10 cellular contexts compared by ENCODE assay signal in the genomic region with DNA sequence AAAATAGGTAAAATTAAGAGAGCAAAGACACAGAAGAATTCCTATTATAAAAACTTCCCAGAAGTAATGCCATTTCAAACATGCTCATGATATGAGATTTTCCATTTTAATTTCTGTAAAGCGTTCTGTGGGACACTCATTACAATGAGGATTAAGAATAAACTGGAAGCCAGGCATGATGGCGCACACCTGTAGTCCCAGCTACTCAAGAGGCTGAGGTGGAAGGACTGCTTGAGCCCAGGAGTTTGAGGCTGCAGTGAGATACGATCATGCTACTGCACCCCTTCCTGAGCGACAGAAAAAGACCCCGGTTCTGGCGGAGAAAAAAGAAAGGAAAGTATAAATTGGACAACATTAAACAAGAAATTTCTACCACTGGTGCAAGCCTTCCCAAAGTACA. TPM values are rescaled to one million over a fixed set of nuclear protein-coding genes. Genes with fewer than 3 reads are reported as not detected.
DNase-seq lines count a peak whose midpoint lies in the region; FAIRE-seq and TF ChIP-seq lines count a peak whose summit lies in the region.
"Had no signal": no experiment of that assay in that cellular context is flagged by ENCODE, and none has a peak within 500 bp of the region (broad histone marks: within the 10 kb centered on the region; RNA-seq: fewer than 3 reads in every experiment).

No MANE protein-coding gene starts in this region.

- H3K27ac Mint-ChIP-seq in brain: peak overlapping the region in 3 of 5 experiments; percentile 58 to 72 (median 65)
- peak overlapping the region; percentile 29 for H3K27ac Mint-ChIP-seq in nephron progenitor cell

- no peaks in the 10 kb centered on the region for H3K9me3 ChIP-seq in KOPT-K1 (ENCODE audit: insufficient read depth, low read length, poor library complexity, severe bottlenecking)
- H3K9me3 ChIP-seq: psoas muscle had no signal

- peak overlapping the region; percentile 90 for H3K27ac ChIP-seq in KOPT-K1 (ENCODE audit: low read depth, low read length, poor library complexity, severe bottlenecking)
- H3K27ac ChIP-seq: psoas muscle had no signal

- H3K4me3 Mint-ChIP-seq in brain: peak overlapping the region; percentile 96 to 100 (median 99)
- H3K4me3 Mint-ChIP-seq in nephron progenitor cell: peak overlapping the region; percentile 99

- H3K4me1 Mint-ChIP-seq in brain (peaks cover 20% of the 10 kb centered on the region), nephron progenitor cell (peaks cover 30% of the 10 kb centered on the region)

- H3K36me3 Mint-ChIP-seq in brain (peaks cover 23% of the 10 kb centered on the region), nephron progenitor cell (ENCODE audit: low read depth) (peaks cover 47% of the 10 kb centered on the region)

- no peak for FAIRE-seq in frontal cortex (lab: Jason Lieb, UNC)

- H3K36me3 ChIP-seq in KOPT-K1 (ENCODE audit: insufficient read depth, low read length): peaks cover 47% of the 10 kb centered on the region

- H3K27me3 Mint-ChIP-seq in brain: peaks cover 17% of the 10 kb centered on the region
- H3K27me3 Mint-ChIP-seq in nephron progenitor cell (ENCODE audit: low read depth, poor library complexity): no peaks in the 10 kb centered on the region

- TF ChIP-seq CTCF in brain (conservative IDR thresholded peaks at IDR 0.05) (no peak), nephron progenitor cell (IDR thresholded peaks at IDR 0.05) (no peak)

- DNase-seq in DMS79 treated with DMSO at 0.1 percent for 48 hours (lab: John Stamatoyannopoulos, UW): peak; percentile 12
- no peak for DNase-seq in DMS79 (lab: John Stamatoyannopoulos, UW)
- DNase-seq in nephron progenitor cell: no peak
- no peak for DNase-seq in NCI-H226
- no peak for DNase-seq in frontal cortex (ENCODE audit: low spot score in 2 of 2)
- no peak for DNase-seq in foreskin melanocyte
- DNase-seq: 8988T, psoas muscle had no signal

- H3K9me3 Mint-ChIP-seq in brain: peaks cover 0 to 6% (median 0%) of the 10 kb centered on the region in 5 experiments
- peaks cover 6% of the 10 kb centered on the region for H3K9me3 Mint-ChIP-seq in nephron progenitor cell

RNA-seq across cellular contexts. Expression of a gene that starts 1.5 kb away (rescaled TPM):
- polyA plus RNA-seq in brain (ENCODE audit: insufficient read depth, low read depth, low replicate concordance): 2.0 TPM
- 39.1 TPM for total RNA-seq in frontal cortex

RNA-seq across cellular contexts. Expression of a gene that starts 57.0 kb away (rescaled TPM):
- 3.8 TPM for polyA plus RNA-seq in brain (ENCODE audit: insufficient read depth, low read depth, low replicate concordance)
- total RNA-seq in frontal cortex: 45.7 TPM
